1 cellular context compared by ENCODE assay signal in the genomic region with DNA sequence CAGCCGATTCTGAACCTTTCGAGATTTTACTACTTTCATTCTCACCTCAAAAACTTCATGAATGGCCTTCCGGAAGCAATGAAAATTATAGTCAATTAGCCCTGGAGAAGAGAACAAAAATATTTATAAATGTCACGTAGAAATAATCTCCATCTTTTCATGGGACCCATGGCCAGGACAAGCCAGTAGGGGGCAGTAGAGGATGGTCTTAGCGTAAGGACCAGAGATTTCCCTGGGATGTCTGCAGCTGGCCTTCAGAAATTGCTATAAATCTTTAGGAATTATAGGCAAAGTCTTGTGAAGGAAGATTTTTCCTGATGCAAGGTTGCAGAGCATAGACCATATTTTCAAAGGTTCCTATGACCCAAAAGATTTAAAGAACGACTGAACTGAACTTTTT.
TF ChIP-seq lines count a peak whose summit lies in the region.

No MANE protein-coding gene starts in this region.

TF ChIP-seq in A549, 52 proteins besides CTCF, POLR2A, EP300 and RAD21 (continued from another document):
- TF ChIP-seq FOSL2 (IDR thresholded peaks at IDR 0.05): no peak
- TF ChIP-seq FOSL2 (CRISPR knock-in tag; IDR thresholded peaks at IDR 0.05): no peak
